1 cellular context compared by ENCODE assay signal in genomic region chr13:27044837-27045570, GRCh38.
TF ChIP-seq lines count a peak whose summit lies in the region.

No MANE protein-coding gene starts in this region.

TF ChIP-seq in IMR-90, 13 proteins besides CTCF, POLR2A, EP300 and RAD21 (continued from another document):
- TF ChIP-seq NFE2L2 (IDR thresholded peaks at IDR 0.05; ENCODE audit: low read depth, low read length) (no peak), USF2 (IDR thresholded peaks at IDR 0.05; ENCODE audit: low read depth, low read length) (no peak), BHLHE40 (IDR thresholded peaks at IDR 0.05; ENCODE audit: low read depth, low read length) (no peak)
